ENCODE assay signal across 20 cellular contexts in genomic region chr12:64468966-64469365, GRCh38.
"Had no signal": no experiment of that assay in that cellular context is flagged by ENCODE, and none has a peak within 500 bp of the region (broad histone marks: within the 10 kb centered on the region; RNA-seq: fewer than 3 reads in every experiment).

No MANE protein-coding gene starts in this region.

- H3K4me1 ChIP-seq: sigmoid colon had no signal

- H3K27ac Mint-ChIP-seq: activated CD8-positive, alpha-beta T cell treated with anti-CD3 and anti-CD28 coated beads for 36 hours; activated naive CD4-positive, alpha-beta T cell treated with anti-CD3 and anti-CD28 coated beads for 36 hours; dendritic cell treated with granulocyte-macrophage colony-stimulating factor and Interleukin-4, amounts not matched to agents 40 ng/mL and 50 ng/mL, for 4 days; mesothelial cell of epicardium; stimulated activated naive B cell treated with anti-CD40 and anti-IgM and Interleukin-4, amounts not matched to agents 10 μg/mL and 1 μg/mL and 100 μg/mL, for 72 hours had no signal

- H3K4me3 ChIP-seq: lung, pancreas, sigmoid colon had no signal

- H3K4me3 Mint-ChIP-seq: activated CD4-positive, alpha-beta T cell treated with anti-CD3 and anti-CD28 coated beads, Interleukin-2, amount 10 ng/mL, durations not matched to agents 24 days and 14 days; activated CD8-positive, alpha-beta T cell treated with anti-CD3 and anti-CD28 coated beads for 36 hours; activated naive CD4-positive, alpha-beta T cell treated with anti-CD3 and anti-CD28 coated beads for 36 hours; dendritic cell treated with granulocyte-macrophage colony-stimulating factor and Interleukin-4, amounts not matched to agents 40 ng/mL and 50 ng/mL, for 4 days; mesothelial cell of epicardium; stimulated activated naive B cell treated with anti-CD40 and anti-IgM and Interleukin-4, amounts not matched to agents 10 μg/mL and 1 μg/mL and 100 μg/mL, for 72 hours; T-cell had no signal

- H3K27me3 Mint-ChIP-seq: activated CD4-positive, alpha-beta T cell treated with anti-CD3 and anti-CD28 coated beads, Interleukin-2, amount 10 ng/mL, durations not matched to agents 24 days and 14 days; activated CD8-positive, alpha-beta T cell treated with anti-CD3 and anti-CD28 coated beads for 36 hours; dendritic cell treated with granulocyte-macrophage colony-stimulating factor and Interleukin-4, amounts not matched to agents 40 ng/mL and 50 ng/mL, for 4 days; naive B cell; stimulated activated naive B cell treated with anti-CD40 and anti-IgM and Interleukin-4, amounts not matched to agents 10 μg/mL and 1 μg/mL and 100 μg/mL, for 72 hours; T-cell had no signal

- DNase-seq: activated CD4-positive, alpha-beta T cell treated with anti-CD3 and anti-CD28 coated beads, Interleukin-2, amount 10 ng/mL, durations not matched to agents 24 days and 14 days; activated CD8-positive, alpha-beta T cell treated with anti-CD3 and anti-CD28 coated beads for 36 hours; activated naive CD4-positive, alpha-beta T cell treated with anti-CD3 and anti-CD28 coated beads for 36 hours; activated T-cell treated with anti-CD3 and anti-CD28 coated beads, Interleukin-2, amount 50 U/mL, for 1 hour; anterior cingulate cortex; brain microvascular endothelial cell; effector CD8-positive, alpha-beta T cell; foreskin fibroblast; hippocampal formation; left colon; naive B cell; pancreas; sigmoid colon; SK-N-SH; stimulated activated naive B cell treated with anti-CD40 and anti-IgM and Interleukin-4, amounts not matched to agents 10 μg/mL and 1 μg/mL and 100 μg/mL, for 72 hours; T-cell had no signal

- H3K27me3 ChIP-seq: brain microvascular endothelial cell, pancreas, sigmoid colon had no signal

- H3K4me1 Mint-ChIP-seq: mesothelial cell of epicardium, T-cell had no signal

- H3K9me3 ChIP-seq: pancreas, sigmoid colon, SK-N-SH had no signal

- H3K9me3 Mint-ChIP-seq: activated CD4-positive, alpha-beta T cell treated with anti-CD3 and anti-CD28 coated beads, Interleukin-2, amount 10 ng/mL, durations not matched to agents 24 days and 14 days; activated CD8-positive, alpha-beta T cell treated with anti-CD3 and anti-CD28 coated beads for 36 hours; activated naive CD4-positive, alpha-beta T cell treated with anti-CD3 and anti-CD28 coated beads for 36 hours; dendritic cell treated with granulocyte-macrophage colony-stimulating factor and Interleukin-4, amounts not matched to agents 40 ng/mL and 50 ng/mL, for 4 days; mesothelial cell of epicardium; naive B cell; stimulated activated naive B cell treated with anti-CD40 and anti-IgM and Interleukin-4, amounts not matched to agents 10 μg/mL and 1 μg/mL and 100 μg/mL, for 72 hours; T-cell had no signal

- ATAC-seq: activated CD8-positive, alpha-beta T cell treated with anti-CD3 and anti-CD28 coated beads for 36 hours; left colon; stimulated activated naive B cell treated with anti-CD40 and anti-IgM and Interleukin-4, amounts not matched to agents 10 μg/mL and 1 μg/mL and 100 μg/mL, for 72 hours; T-cell had no signal

- H3K27ac ChIP-seq: brain microvascular endothelial cell, epithelial cell of prostate, pancreas, sigmoid colon had no signal
